ENCODE assay signal across 9 cellular contexts in genomic region chr3:42092006-42092405, GRCh38. TPM values are rescaled to one million over a fixed set of nuclear protein-coding genes. Genes with fewer than 3 reads are reported as not detected.
A peak's percentile ranks its signal among the peaks of the same experiment; 100 is the strongest.
DNase-seq lines count a peak whose midpoint lies in the region; ATAC-seq, FAIRE-seq and TF ChIP-seq lines count a peak whose summit lies in the region.
"Had no signal": no experiment of that assay in that cellular context is flagged by ENCODE, and none has a peak within 500 bp of the region (broad histone marks: within the 10 kb centered on the region; RNA-seq: fewer than 3 reads in every experiment).

No MANE protein-coding gene starts in this region.

- in situ Hi-C loops in astrocyte of the cerebellum (cut with HindIII; ENCODE audit: low sequenced_read_pairs): no loop called here

- H3K27me3 Mint-ChIP-seq in activated T-cell treated with anti-CD3 and anti-CD28 coated beads, Interleukin-2, amount 50 U/mL, for 72 hours (ENCODE audit: low read depth): no peaks in the 10 kb centered on the region
- no peaks in the 10 kb centered on the region for H3K27me3 Mint-ChIP-seq in activated CD4-positive, alpha-beta memory T cell treated with anti-CD3 and anti-CD28 coated beads for 36 hours

- peak overlapping the region; percentile 18 for H3K4me3 ChIP-seq in astrocyte of the cerebellum (ENCODE audit: low read depth, low read length)
- no peak overlapping the region for H3K4me3 ChIP-seq in mucosa of descending colon
- H3K4me3 ChIP-seq in thyroid gland (replicated peaks in 1 of 3): no peak overlapping the region

- DNase-seq in activated T-cell treated with anti-CD3 and anti-CD28 coated beads, Interleukin-2, amount 50 U/mL, for 72 hours: no peak
- no peak for DNase-seq in activated T-cell treated with anti-CD3 and anti-CD28 coated beads, Interleukin-2, amount 50 U/mL, for 1 hour
- DNase-seq in astrocyte of the cerebellum (ENCODE audit: low read depth) (no peak), mucosa of descending colon (no peak), thyroid gland (no peak), D721Med (ENCODE audit: insufficient read length, low spot score) (no peak), NCI-H146 treated with DMSO at 0.1 percent for 48 hours (lab: John Stamatoyannopoulos, UW; ENCODE audit: unreplicated experiment) (no peak)
- no peak for DNase-seq in activated CD4-positive, alpha-beta memory T cell treated with anti-CD3 and anti-CD28 coated beads for 36 hours
- DNase-seq: activated CD4-positive, alpha-beta T cell treated with anti-CD3 and anti-CD28 coated beads, Interleukin-2, amount 50 U/mL, for 48 hours had no signal

- ATAC-seq in activated T-cell treated with anti-CD3 and anti-CD28 coated beads, Interleukin-2, amount 50 U/mL, for 72 hours (replicated peaks in 1 of 2): peak; percentile 47 to 56
- ATAC-seq in mucosa of descending colon: peak; percentile 77

- H3K36me3 ChIP-seq in mucosa of descending colon (ENCODE audit: low read depth): no peaks in the 10 kb centered on the region
- no peaks in the 10 kb centered on the region for H3K36me3 ChIP-seq in thyroid gland

- H3K27me3 ChIP-seq in thyroid gland: no peaks in the 10 kb centered on the region

- H3K27ac Mint-ChIP-seq in activated T-cell treated with anti-CD3 and anti-CD28 coated beads, Interleukin-2, amount 50 U/mL, for 72 hours: no peak overlapping the region
- no peak overlapping the region for H3K27ac Mint-ChIP-seq in activated CD4-positive, alpha-beta memory T cell treated with anti-CD3 and anti-CD28 coated beads for 36 hours

- POLR2A ChIA-PET in activated CD4-positive, alpha-beta memory T cell treated with anti-CD3 and anti-CD28 coated beads for 36 hours (lab: Charles Lee): interaction anchor here (0.6 kb wide), 1 partner anchor 13 kb away, joined by 4 read pairs; no protein-coding TSS in a partner anchor

- H3K9me3 ChIP-seq in mucosa of descending colon (no peaks in the 10 kb centered on the region), thyroid gland (no peaks in the 10 kb centered on the region)

- H3K36me3 Mint-ChIP-seq in activated T-cell treated with anti-CD3 and anti-CD28 coated beads, Interleukin-2, amount 50 U/mL, for 72 hours (ENCODE audit: insufficient read depth in 2 of 2): peaks cover 5 to 13% of the 10 kb centered on the region in 2 donors
- H3K36me3 Mint-ChIP-seq in activated CD4-positive, alpha-beta memory T cell treated with anti-CD3 and anti-CD28 coated beads for 36 hours: peaks cover 42% of the 10 kb centered on the region

- intact Hi-C loops in mucosa of descending colon (cut with DNase I, micrococcal nuclease): no loop called here
- intact Hi-C loops in thyroid gland (cut with DNase I): loop anchor here (10.0 kb wide), 1 partner anchor 197 kb away; no protein-coding TSS in a partner anchor
- intact Hi-C loops in activated CD4-positive, alpha-beta memory T cell treated with anti-CD3 and anti-CD28 coated beads for 36 hours (cut with micrococcal nuclease): loop anchor here (2.0 to 10.0 kb wide), 2 partner anchors 79 to 1757 kb away; no protein-coding TSS in a partner anchor

- no peak for FAIRE-seq in D721Med (lab: Jason Lieb, UNC)

- H3K4me3 Mint-ChIP-seq in activated T-cell treated with anti-CD3 and anti-CD28 coated beads, Interleukin-2, amount 50 U/mL, for 72 hours: peak overlapping the region; percentile 8 to 41
- H3K4me3 Mint-ChIP-seq in activated CD4-positive, alpha-beta memory T cell treated with anti-CD3 and anti-CD28 coated beads for 36 hours: no peak overlapping the region

- peaks cover 78% of the 10 kb centered on the region for H3K4me1 Mint-ChIP-seq in activated T-cell treated with anti-CD3 and anti-CD28 coated beads, Interleukin-2, amount 50 U/mL, for 72 hours (ENCODE audit: low read depth)
- peaks cover 53% of the 10 kb centered on the region for H3K4me1 Mint-ChIP-seq in activated CD4-positive, alpha-beta memory T cell treated with anti-CD3 and anti-CD28 coated beads for 36 hours (ENCODE audit: low read depth)

- TF ChIP-seq CTCF in astrocyte of the cerebellum (IDR thresholded peaks at IDR 0.05; ENCODE audit: low read depth, low read length, missing control alignments) (no peak), mucosa of descending colon (IDR thresholded peaks at IDR 0.05) (no peak), thyroid gland (IDR thresholded peaks at IDR 0.05) (no peak), D721Med (IDR thresholded peaks at IDR 0.05; ENCODE audit: insufficient read depth, missing control alignments) (no peak)

- no peaks in the 10 kb centered on the region for H3K9me3 Mint-ChIP-seq in activated T-cell treated with anti-CD3 and anti-CD28 coated beads, Interleukin-2, amount 50 U/mL, for 72 hours
- H3K9me3 Mint-ChIP-seq in activated CD4-positive, alpha-beta memory T cell treated with anti-CD3 and anti-CD28 coated beads for 36 hours: no peaks in the 10 kb centered on the region

- WGBS in thyroid gland, 2 donors: 89 to 93% methylated on average over 3 of the region's 3 CpGs

- H3K27ac ChIP-seq in thyroid gland: peak overlapping the region; percentile 85 to 95 (median 89)

- peaks cover 3% of the 10 kb centered on the region for H3K4me1 ChIP-seq in mucosa of descending colon (ENCODE audit: low read depth)
- H3K4me1 ChIP-seq in thyroid gland: peaks cover 63 to 76% of the 10 kb centered on the region in 2 donors

- CTCF ChIA-PET in activated CD4-positive, alpha-beta memory T cell treated with anti-CD3 and anti-CD28 coated beads for 36 hours (lab: Charles Lee): interaction anchor here (1.2 kb wide), 1 partner anchor 8 kb away, joined by 5 read pairs; no protein-coding TSS in a partner anchor

- TF ChIP-seq POLR2A in thyroid gland (IDR thresholded peaks at IDR 0.05): no peak

RNA-seq across cellular contexts. Expression of gene TRAK1, which starts 0.8 kb away (rescaled TPM):
- total RNA-seq in activated T-cell treated with anti-CD3 and anti-CD28 coated beads, Interleukin-2, amount 50 U/mL, for 72 hours: 10 to 100 TPM; 17.8 to 19.6 TPM
- total RNA-seq in mucosa of descending colon: 100 to 1,000 TPM in 1 of 3 donors, 10 to 100 TPM in 2; 61.8 to 104 (median 83.4) TPM
- total RNA-seq in thyroid gland: 10 to 100 TPM; 46.1 to 87.8 (median 76.4) TPM
- total RNA-seq in activated CD4-positive, alpha-beta memory T cell treated with anti-CD3 and anti-CD28 coated beads for 36 hours: 10 to 100 TPM; 19.0 to 19.3 TPM

Comparison
In these comparisons a context has a peak if more than half of its experiments do, and no peak if none do; other contexts are left out.
1. intact Hi-C loops: an anchor here in thyroid gland (10.0 kb wide) and activated CD4-positive, alpha-beta memory T cell treated with anti-CD3 and anti-CD28 coated beads for 36 hours (2.0 to 10.0 kb wide); none called in mucosa of descending colon.